20 cellular contexts compared by ENCODE assay signal in genomic region chr17:65290616-65291015, GRCh38.
A peak's percentile ranks its signal among the peaks of the same experiment; 100 is the strongest.
DNase-seq lines count a peak whose midpoint lies in the region; ATAC-seq, FAIRE-seq and TF ChIP-seq lines count a peak whose summit lies in the region.
"Had no signal": no experiment of that assay in that cellular context is flagged by ENCODE, and none has a peak within 500 bp of the region (broad histone marks: within the 10 kb centered on the region; RNA-seq: fewer than 3 reads in every experiment).

No MANE protein-coding gene starts in this region.

- TF ChIP-seq CTCF in endodermal cell (conservative IDR thresholded peaks at IDR 0.05) (no peak), mucosa of descending colon (IDR thresholded peaks at IDR 0.05) (no peak)

- intact Hi-C loops in Right ventricle myocardium superior (cut with DNase I) (no loop called here), cardiac septum (cut with DNase I) (loop anchor here (5.0 to 10.0 kb wide), 2 partner anchors 384 to 877 kb away; no protein-coding TSS in a partner anchor), mucosa of descending colon (cut with DNase I, micrococcal nuclease) (no loop called here)

- H3K9me3 Mint-ChIP-seq in endodermal cell = no peaks in the 10 kb centered on the region

- no peaks in the 10 kb centered on the region for H3K27me3 ChIP-seq in endodermal cell (ENCODE audit: control insufficient read depth, insufficient read depth, low read length, poor library complexity, severe bottlenecking)

- H3K4me1 ChIP-seq in endodermal cell (ENCODE audit: control insufficient read depth, insufficient read depth, low read length) (no peaks in the 10 kb centered on the region), mucosa of descending colon (ENCODE audit: low read depth) (peaks cover 19% of the 10 kb centered on the region)

- peaks cover 6% of the 10 kb centered on the region for H3K27me3 Mint-ChIP-seq in endodermal cell (ENCODE audit: insufficient read depth)

- no peak overlapping the region for H3K4me3 Mint-ChIP-seq in endodermal cell

- WGBS in endodermal cell (ENCODE audit: insufficient coverage in 1 of 2, insufficient read length in 1 of 2), 2 experiments = 94 to 100% methylated on average over 6 to 8 of the region's 8 CpGs

- in situ Hi-C loops in G401 (cut with HindIII; ENCODE audit: low sequenced_read_pairs) = no loop called here

- H3K4me3 ChIP-seq in endodermal cell (ENCODE audit: low read length) (no peak overlapping the region), mucosa of descending colon (no peak overlapping the region)
- H3K4me3 ChIP-seq: GM12878 had no signal

- H3K4me1 Mint-ChIP-seq in endodermal cell = peaks cover 8% of the 10 kb centered on the region

- H3K9ac ChIP-seq in endodermal cell (ENCODE audit: extremely low read depth, low read length, poor library complexity, severe bottlenecking) = no peak overlapping the region

- H3K27ac Mint-ChIP-seq in endodermal cell = no peak overlapping the region

- no peaks in the 10 kb centered on the region for H3K36me3 Mint-ChIP-seq in endodermal cell (ENCODE audit: low read depth)

- DNase-seq in Right ventricle myocardium superior = no peak
- DNase-seq in cardiac septum (ENCODE audit: low spot score) = no peak
- DNase-seq in endodermal cell = peak; percentile 36
- DNase-seq in mucosa of descending colon = peak; percentile 90 to 94 (median 92)
- no peak for DNase-seq in urothelium cell line (ENCODE audit: low spot score)
- DNase-seq in NCI-H2171 (lab: John Stamatoyannopoulos, UW) = no peak
- DNase-seq in G401 (ENCODE audit: low spot score) = no peak
- DNase-seq: DMS53, NCI-H1436 treated with DMSO at 0.1 percent for 48 hours, NCI-H2081, NCI-H748 treated with DMSO at 0.1 percent for 48 hours, SHP77 had no signal

- FAIRE-seq in urothelium cell line (lab: Jason Lieb, UNC) = peak; percentile 37
- FAIRE-seq: A204.1, GM12878, GM19239 had no signal

- H3K9me3 ChIP-seq in endodermal cell (ENCODE audit: control insufficient read depth, low read length) = no peaks in the 10 kb centered on the region
- H3K9me3 ChIP-seq in mucosa of descending colon = no peaks in the 10 kb centered on the region
- H3K9me3 ChIP-seq: Caco-2 had no signal

- H3K36me3 ChIP-seq in endodermal cell (ENCODE audit: control insufficient read depth, insufficient read depth, low read length) (no peaks in the 10 kb centered on the region), mucosa of descending colon (ENCODE audit: low read depth) (no peaks in the 10 kb centered on the region)

- H3K27ac ChIP-seq in endodermal cell (ENCODE audit: low read depth, low read length) = no peak overlapping the region
- H3K27ac ChIP-seq: C4-2B, HL-60 had no signal

- ATAC-seq in Right ventricle myocardium superior (ENCODE audit: poor library complexity) (peak; percentile 66), mucosa of descending colon (peak; percentile 83), HG03460 (IDR thresholded peaks at IDR 0.05; ENCODE audit: unreplicated experiment) (no peak)
- ATAC-seq: GM12878, SK-N-SH treated with all-trans-retinoic acid at 6 μM for 48 hours had no signal

Comparison
In these comparisons a context has a peak if more than half of its experiments do, and no peak if none do; other contexts are left out.
1. DNase-seq: peak in endodermal cell (single experiment) and mucosa of descending colon (3 of 3); none in Right ventricle myocardium superior (single experiment), cardiac septum (single experiment), urothelium cell line (single experiment), NCI-H2171 (single experiment) and G401 (single experiment).